22 cellular contexts compared by ENCODE assay signal in genomic region chr6:50992704-50993625, GRCh38.
DNase-seq lines count a peak whose midpoint lies in the region; ATAC-seq, FAIRE-seq and TF ChIP-seq lines count a peak whose summit lies in the region.
"Had no signal": no experiment of that assay in that cellular context is flagged by ENCODE, and none has a peak within 500 bp of the region (broad histone marks: within the 10 kb centered on the region; RNA-seq: fewer than 3 reads in every experiment).

No MANE protein-coding gene starts in this region.

- H3K23ac ChIP-seq in mesenchymal stem cell (ENCODE audit: low read length in 2 of 2), result no peak overlapping the region

- H4K91ac ChIP-seq in mesenchymal stem cell (ENCODE audit: low read length), result no peak overlapping the region

- H3K27ac ChIP-seq in HepG2 (ENCODE audit: extremely low read length, insufficient read depth, low read length) (no peak overlapping the region), right lobe of liver (no peak overlapping the region), SJCRH30 (peak overlapping the region; percentile 92), mesenchymal stem cell (ENCODE audit: low read length, poor library complexity, severe bottlenecking) (no peak overlapping the region), colonic mucosa (no peak overlapping the region)

- H3K9ac ChIP-seq in HepG2 (ENCODE audit: insufficient read depth, low read depth, low read length) (no peak overlapping the region), mesenchymal stem cell (ENCODE audit: low read length) (no peak overlapping the region), colonic mucosa (ENCODE audit: low read depth in 2 of 2, low read length in 2 of 2) (no peak overlapping the region)

- in situ Hi-C loops in HepG2 (cut with HindIII; ENCODE audit: extremely low pct_ligation_motif_present, low pct_unique_long_range_greater_than_20kb), result no loop called here

- H2AFZ ChIP-seq in HepG2 (ENCODE audit: low read length) (no peak overlapping the region), mesenchymal stem cell (ENCODE audit: low read depth, low read length) (no peak overlapping the region)

- TF ChIP-seq EP300 in HepG2 (IDR thresholded peaks at IDR 0.05; ENCODE audit: low read depth in 2 of 2, low read length in 2 of 2) (no peak), HepG2 (CRISPR knock-in tag; IDR thresholded peaks at IDR 0.05; ENCODE audit: borderline replicate concordance) (no peak)

- H3K4me2 ChIP-seq in HepG2 (ENCODE audit: low read depth, low read length) (no peak overlapping the region), mesenchymal stem cell (ENCODE audit: low read length, poor library complexity, severe bottlenecking) (no peak overlapping the region)

- H2BK12ac ChIP-seq in mesenchymal stem cell (ENCODE audit: low read length in 2 of 2), result no peak overlapping the region

- H2AK5ac ChIP-seq in mesenchymal stem cell (ENCODE audit: low read length, severe bottlenecking), result peak overlapping the region; percentile 44

- no peaks in the 10 kb centered on the region for H3K27me3 Mint-ChIP-seq in osteocyte (ENCODE audit: unreplicated experiment)
- H3K27me3 Mint-ChIP-seq: CD4-positive, CD25-positive, alpha-beta regulatory T cell had no signal

- no peak for DNase-seq in HepG2 (ENCODE audit: low spot score)
- DNase-seq in right lobe of liver, result no peak
- DNase-seq in M059J (ENCODE audit: low read depth), result peak; percentile 15
- DNase-seq in SJCRH30, result peak; percentile 78 to 92
- DNase-seq in mesenchymal stem cell, result no peak
- DNase-seq in osteocyte (ENCODE audit: extremely low spot score, unreplicated experiment), result no peak
- no peak for DNase-seq in NCI-H2196 treated with DMSO at 0.1 percent for 48 hours (lab: John Stamatoyannopoulos, UW; ENCODE audit: unreplicated experiment)
- no peak for DNase-seq in colonic mucosa
- DNase-seq: ACHN; BE2C; C1 segment of cervical spinal cord; CD4-positive, CD25-positive, alpha-beta regulatory T cell; CD8-positive, alpha-beta memory T cell; COR-L47; DMS 273 treated with DMSO at 0.1 percent for 48 hours; DND-41; EL; IMR-90; KBM-7 had no signal

- no peak for TF ChIP-seq CTCF in HepG2 (CRISPR knock-in tag; IDR thresholded peaks at IDR 0.05)
- TF ChIP-seq CTCF in right lobe of liver (IDR thresholded peaks at IDR 0.05), result no peak
- no peak for TF ChIP-seq CTCF in osteocyte (IDR thresholded peaks at IDR 0.05)
- no peak for TF ChIP-seq CTCF in colonic mucosa (IDR thresholded peaks at IDR 0.05)

- no peak for TF ChIP-seq RAD21 in HepG2 (CRISPR knock-in tag; IDR thresholded peaks at IDR 0.05)

- FAIRE-seq in HepG2 (lab: Jason Lieb, UNC), result no peak
- FAIRE-seq: A204.1, GM12878 had no signal

- peaks cover 9% of the 10 kb centered on the region for H3K9me3 Mint-ChIP-seq in osteocyte (ENCODE audit: unreplicated experiment)

- H4K20me1 ChIP-seq in HepG2 (ENCODE audit: insufficient read depth, low read length), result no peaks in the 10 kb centered on the region

- H3K79me2 ChIP-seq in HepG2 (ENCODE audit: insufficient read depth, low read length), result no peaks in the 10 kb centered on the region

- H3K36me3 Mint-ChIP-seq in osteocyte (ENCODE audit: unreplicated experiment), result peaks cover 4% of the 10 kb centered on the region
- H3K36me3 Mint-ChIP-seq: CD4-positive, CD25-positive, alpha-beta regulatory T cell; CD8-positive, alpha-beta memory T cell had no signal

- H2BK15ac ChIP-seq in mesenchymal stem cell (ENCODE audit: low read depth, poor library complexity, severe bottlenecking), result no peak overlapping the region

- intact Hi-C loops in HepG2 (cut with micrococcal nuclease; ENCODE audit: unreplicated experiment) (no loop called here), right lobe of liver (cut with DNase I) (no loop called here), colonic mucosa (cut with DNase I) (no loop called here)

- WGBS in HepG2 (ENCODE audit: low lambda C conversion rate), result 29% methylated on average over 8 of the region's 8 CpGs
- WGBS in right lobe of liver (ENCODE audit: insufficient coverage, low coverage, low lambda C conversion rate, missing lambda C conversion rate), result 66% methylated on average over 8 of the region's 8 CpGs
- WGBS in mesenchymal stem cell, result 79% methylated on average over 8 of the region's 8 CpGs

- H3K27me3 ChIP-seq in HepG2 (ENCODE audit: control insufficient read depth in 1 of 2, insufficient read depth in 2 of 2, low read length in 2 of 2), result no peaks in the 10 kb centered on the region
- no peaks in the 10 kb centered on the region for H3K27me3 ChIP-seq in right lobe of liver
- no peaks in the 10 kb centered on the region for H3K27me3 ChIP-seq in SJCRH30
- no peaks in the 10 kb centered on the region for H3K27me3 ChIP-seq in mesenchymal stem cell (ENCODE audit: control insufficient read depth in 1 of 2, insufficient read depth in 1 of 2, low read length in 2 of 2)
- no peaks in the 10 kb centered on the region for H3K27me3 ChIP-seq in colonic mucosa
- H3K27me3 ChIP-seq: BE2C had no signal

- CTCF ChIA-PET in HepG2 (lab: Yijun Ruan, JAX; ENCODE audit: low intra/inter-chr PET ratio, low total read pairs), result no interaction called here

- H2BK120ac ChIP-seq in mesenchymal stem cell (ENCODE audit: low read depth, low read length), result no peak overlapping the region

- H3K4me1 ChIP-seq in HepG2 (ENCODE audit: insufficient read depth, low read length), result peaks cover 4% of the 10 kb centered on the region; the same call in 1 of the 2 replicates
- no peaks in the 10 kb centered on the region for H3K4me1 ChIP-seq in right lobe of liver
- H3K4me1 ChIP-seq in SJCRH30, result peaks cover 41% of the 10 kb centered on the region
- peaks cover 2% of the 10 kb centered on the region for H3K4me1 ChIP-seq in mesenchymal stem cell (ENCODE audit: control insufficient read depth, insufficient read depth, low read depth, low read length)
- H3K4me1 ChIP-seq in colonic mucosa, result no peaks in the 10 kb centered on the region
- H3K4me1 ChIP-seq: BE2C, HAP-1 had no signal

- no peak overlapping the region for H3K18ac ChIP-seq in mesenchymal stem cell (ENCODE audit: low read depth in 1 of 2, low read length in 2 of 2)

- H3K4me3 Mint-ChIP-seq in osteocyte (ENCODE audit: unreplicated experiment), result no peak overlapping the region
- H3K4me3 Mint-ChIP-seq: CD4-positive, CD25-positive, alpha-beta regulatory T cell; CD8-positive, alpha-beta memory T cell had no signal

- no peaks in the 10 kb centered on the region for H3K79me1 ChIP-seq in mesenchymal stem cell (replicated peaks; ENCODE audit: low read length, poor library complexity, severe bottlenecking)

- no peak overlapping the region for H3K14ac ChIP-seq in mesenchymal stem cell (ENCODE audit: low read length in 2 of 2)

- H3K9me3 ChIP-seq in HepG2 (ENCODE audit: low read length) (no peaks in the 10 kb centered on the region), right lobe of liver (no peaks in the 10 kb centered on the region), SJCRH30 (replicated peaks) (no peaks in the 10 kb centered on the region), mesenchymal stem cell (ENCODE audit: control insufficient read depth, low read length) (no peaks in the 10 kb centered on the region), colonic mucosa (no peaks in the 10 kb centered on the region)
- H3K9me3 ChIP-seq: BE2C, HAP-1 had no signal

- H3K4me3 ChIP-seq in HepG2 (replicated peaks in 1 of 3; ENCODE audit: insufficient read depth in 1 of 3, low read depth in 2 of 3, low read length in 3 of 3) (no peak overlapping the region), right lobe of liver (no peak overlapping the region), SJCRH30 (no peak overlapping the region), mesenchymal stem cell (ENCODE audit: insufficient read depth in 1 of 2, low read depth in 1 of 2, low read length in 2 of 2) (no peak overlapping the region), colonic mucosa (no peak overlapping the region)
- H3K4me3 ChIP-seq: GM12878, HAP-1 had no signal

- no peak overlapping the region for H2BK5ac ChIP-seq in mesenchymal stem cell (ENCODE audit: low read depth, low read length, poor library complexity, severe bottlenecking)

- H3K27ac Mint-ChIP-seq in osteocyte (ENCODE audit: unreplicated experiment), result no peak overlapping the region
- H3K27ac Mint-ChIP-seq: CD4-positive, CD25-positive, alpha-beta regulatory T cell; CD8-positive, alpha-beta memory T cell had no signal

- H3K4me1 Mint-ChIP-seq in osteocyte (ENCODE audit: unreplicated experiment), result peaks cover 37% of the 10 kb centered on the region
- H3K4me1 Mint-ChIP-seq: CD4-positive, CD25-positive, alpha-beta regulatory T cell; CD8-positive, alpha-beta memory T cell had no signal

- BruUV-seq in HepG2 (replicated peaks; lab: Mats Ljungman, UMichigan), result no TSS peak

- POLR2A ChIA-PET in HepG2 (lab: Yijun Ruan, JAX), result no interaction called here

- no peak for ATAC-seq in HepG2
- ATAC-seq in right lobe of liver, result no peak

- H3K36me3 ChIP-seq in HepG2 (replicated peaks in 1 of 2; ENCODE audit: control insufficient read depth in 1 of 2, insufficient read depth in 2 of 2, low read length in 2 of 2), result no peaks in the 10 kb centered on the region
- no peaks in the 10 kb centered on the region for H3K36me3 ChIP-seq in right lobe of liver
- no peaks in the 10 kb centered on the region for H3K36me3 ChIP-seq in SJCRH30
- H3K36me3 ChIP-seq in mesenchymal stem cell (ENCODE audit: control insufficient read depth in 1 of 2, insufficient read depth in 2 of 2, low read depth in 1 of 2, low read length in 2 of 2), result no peaks in the 10 kb centered on the region
- no peaks in the 10 kb centered on the region for H3K36me3 ChIP-seq in colonic mucosa
- H3K36me3 ChIP-seq: BE2C, HAP-1 had no signal

- TF ChIP-seq POLR2A in HepG2 (IDR thresholded peaks at IDR 0.05; ENCODE audit: insufficient read depth in 1 of 2, low read depth in 2 of 2, low read length in 2 of 2) (no peak), right lobe of liver (IDR thresholded peaks at IDR 0.05) (no peak)

- no peak overlapping the region for H4K8ac ChIP-seq in mesenchymal stem cell (ENCODE audit: low read length)

- H3K4ac ChIP-seq in mesenchymal stem cell (ENCODE audit: low read depth in 1 of 2, low read length in 2 of 2), result no peak overlapping the region

TF ChIP-seq in HepG2, 621 proteins besides CTCF, POLR2A, EP300 and RAD21 (continues in another document):
- TF ChIP-seq ZSCAN9 (CRISPR knock-in tag; IDR thresholded peaks at IDR 0.05; ENCODE audit: borderline replicate concordance), result no peak
- TF ChIP-seq EEA1 (CRISPR knock-in tag; IDR thresholded peaks at IDR 0.05; ENCODE audit: borderline replicate concordance), result no peak

Comparison
In these comparisons a context has a peak if more than half of its experiments do, and no peak if none do; other contexts are left out.
1. DNase-seq: peak in M059J (single experiment) and SJCRH30 (2 of 2); none in HepG2 (single experiment), right lobe of liver (0 of 3), mesenchymal stem cell (single experiment), osteocyte (single experiment), NCI-H2196 treated with DMSO at 0.1 percent for 48 hours (single experiment) and colonic mucosa (single experiment).